Comparison of ENCODE assay signal across 8 cellular contexts in the genomic region with DNA sequence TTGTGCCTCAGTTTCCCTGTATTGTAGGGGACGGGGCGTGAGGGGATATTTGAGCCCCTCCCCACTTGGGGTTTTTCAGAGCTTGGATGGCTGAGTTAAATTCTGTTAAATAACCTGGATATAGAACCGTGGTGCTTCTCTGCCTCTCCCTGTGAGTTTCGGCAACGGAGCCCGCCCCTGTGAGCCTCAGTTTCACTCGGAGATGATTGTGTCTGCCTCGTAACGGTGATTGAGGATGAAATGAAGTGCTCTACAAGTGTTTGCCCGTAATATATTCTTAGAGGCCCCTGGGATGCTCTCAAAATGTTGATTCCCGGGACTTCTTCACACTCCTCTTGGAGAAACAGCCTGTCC. TPM values are rescaled to one million over a fixed set of nuclear protein-coding genes. Genes with fewer than 3 reads are reported as not detected.
A peak's percentile ranks its signal among the peaks of the same experiment; 100 is the strongest.
DNase-seq lines count a peak whose midpoint lies in the region; ATAC-seq, FAIRE-seq and TF ChIP-seq lines count a peak whose summit lies in the region.

No MANE protein-coding gene starts in this region.

- H3K79me2 ChIP-seq in PC-9 (ENCODE audit: low read depth) (peaks cover 37% of the 10 kb centered on the region), endothelial cell of umbilical vein (ENCODE audit: control insufficient read depth, insufficient read depth, low read length) (peaks cover 28% of the 10 kb centered on the region)

- peaks cover 38% of the 10 kb centered on the region; the same call in 1 of the 2 replicates for H3F3A ChIP-seq in PC-9 (ENCODE audit: insufficient read depth, low read depth)

- peak overlapping the region; percentile 92 for H3K4me3 Mint-ChIP-seq in osteocyte (ENCODE audit: unreplicated experiment)

- ATAC-seq in HG02852 (IDR thresholded peaks at IDR 0.05; ENCODE audit: unreplicated experiment) = no peak
- no peak for ATAC-seq in GM18520 (IDR thresholded peaks at IDR 0.05; ENCODE audit: unreplicated experiment)
- no peak for ATAC-seq in HG02571 (IDR thresholded peaks at IDR 0.05; ENCODE audit: unreplicated experiment)

- H3K9me1 ChIP-seq in endothelial cell of umbilical vein (replicated peaks; ENCODE audit: control insufficient read depth, extremely low read depth, insufficient read depth, low read length) = no peaks in the 10 kb centered on the region

- H3K4me1 ChIP-seq in PC-9 (replicated peaks; ENCODE audit: insufficient read depth) (0 out of 2 replicates have a peak, but pooled peaks cover 10% of the 10 kb centered on the region), endothelial cell of umbilical vein (ENCODE audit: control insufficient read depth, extremely low read depth, insufficient read depth, low read length) (peaks cover 30% of the 10 kb centered on the region)

- no peaks in the 10 kb centered on the region for H3K9me3 Mint-ChIP-seq in osteocyte (ENCODE audit: unreplicated experiment)

- no peaks in the 10 kb centered on the region for H3K9me2 ChIP-seq in PC-9 (ENCODE audit: insufficient read depth)

- peak overlapping the region; percentile 89 for H2AFZ ChIP-seq in PC-9
- no peak overlapping the region for H2AFZ ChIP-seq in endothelial cell of umbilical vein (ENCODE audit: low read depth, low read length)

- intact Hi-C loops in PC-9 (cut with micrococcal nuclease; ENCODE audit: unreplicated experiment) = no loop called here
- intact Hi-C loops in endothelial cell of umbilical vein (cut with micrococcal nuclease) = no loop called here

- no peaks in the 10 kb centered on the region for H4K20me1 ChIP-seq in PC-9 (ENCODE audit: insufficient read depth)
- no peaks in the 10 kb centered on the region for H4K20me1 ChIP-seq in endothelial cell of umbilical vein (replicated peaks; ENCODE audit: control insufficient read depth, extremely low read depth, insufficient read depth, low read length)

- H3K27ac ChIP-seq in PC-9 (peak overlapping the region; percentile 78), endothelial cell of umbilical vein (ENCODE audit: insufficient read depth, low read depth, low read length) (peak overlapping the region; percentile 84)

- H3K4me2 ChIP-seq in PC-9 = peak overlapping the region; percentile 98
- H3K4me2 ChIP-seq in endothelial cell of umbilical vein (ENCODE audit: insufficient read depth, low read length) = peak overlapping the region; percentile 91

- CTCF ChIA-PET in PC-9 (lab: Charles Lee) (interaction anchor here (0.6 to 1.1 kb wide), 6 partner anchors 13 to 429 kb away, joined by 3 to 10 read pairs (median 9); no protein-coding TSS in a partner anchor), endothelial cell of umbilical vein (lab: Charles Lee) (interaction anchor here (0.6 to 2.0 kb wide), 10 partner anchors 13 to 114 kb away, joined by 3 to 12 read pairs (median 5); a partner anchor contains a TSS)

- H3K27me3 Mint-ChIP-seq in osteocyte (ENCODE audit: unreplicated experiment) = no peaks in the 10 kb centered on the region

- no peaks in the 10 kb centered on the region for H3K27me3 ChIP-seq in GM06990 (replicated peaks; ENCODE audit: control insufficient read depth, insufficient read depth, low read length)
- no peaks in the 10 kb centered on the region for H3K27me3 ChIP-seq in PC-9 (ENCODE audit: insufficient read depth, low read depth)
- no peaks in the 10 kb centered on the region for H3K27me3 ChIP-seq in endothelial cell of umbilical vein (ENCODE audit: control insufficient read depth in 2 of 2, insufficient read depth in 2 of 2, low read length in 2 of 2)

- peak overlapping the region; percentile 99 for H3K4me3 ChIP-seq in GM06990 (replicated peaks; ENCODE audit: low read depth, low read length)
- peak overlapping the region; percentile 95 for H3K4me3 ChIP-seq in PC-9
- H3K4me3 ChIP-seq in endothelial cell of umbilical vein (replicated peaks in 1 of 3; ENCODE audit: insufficient read depth in 1 of 3, low read depth in 1 of 3, low read length in 3 of 3) = peak overlapping the region; percentile 56 to 90 (median 81)

- no peak for FAIRE-seq in endothelial cell of umbilical vein (lab: Jason Lieb, UNC)

- BruUV-seq in PC-9 (replicated peaks; lab: Mats Ljungman, UMichigan) (no TSS peak), endothelial cell of umbilical vein (replicated peaks; lab: Mats Ljungman, UMichigan) (TSS peak; percentile 50)

- no peaks in the 10 kb centered on the region for H3K9me3 ChIP-seq in PC-9 (ENCODE audit: insufficient read depth, low read depth)
- no peaks in the 10 kb centered on the region for H3K9me3 ChIP-seq in endothelial cell of umbilical vein (replicated peaks; ENCODE audit: control insufficient read depth, insufficient read depth, low read length)

- peaks cover 9% of the 10 kb centered on the region for H3K36me3 Mint-ChIP-seq in osteocyte (ENCODE audit: unreplicated experiment)

- TF ChIP-seq CTCF in GM06990 (IDR thresholded peaks at IDR 0.05; ENCODE audit: insufficient read depth, low read length, poor library complexity, severe bottlenecking) (no peak), PC-9 (conservative IDR thresholded peaks at IDR 0.05) (no peak), endothelial cell of umbilical vein (IDR thresholded peaks at IDR 0.05; ENCODE audit: extremely low read depth in 1 of 2, insufficient read depth in 1 of 2, low read depth in 1 of 2, low read length in 2 of 2) (no peak), osteocyte (IDR thresholded peaks at IDR 0.05) (no peak)

- H3K4me1 Mint-ChIP-seq in osteocyte (ENCODE audit: unreplicated experiment) = peaks cover 11% of the 10 kb centered on the region

- peaks cover 9% of the 10 kb centered on the region for H3K36me3 ChIP-seq in GM06990 (ENCODE audit: control insufficient read depth, insufficient read depth, low read length)
- 0 out of 2 replicates have a peak, but pooled peaks cover 5% of the 10 kb centered on the region for H3K36me3 ChIP-seq in PC-9 (ENCODE audit: low read depth)
- H3K36me3 ChIP-seq in endothelial cell of umbilical vein (ENCODE audit: control insufficient read depth in 2 of 2, extremely low read depth in 1 of 2, insufficient read depth in 2 of 2, low read length in 2 of 2) = no peaks in the 10 kb centered on the region

- DNase-seq in GM06990 (ENCODE audit: extremely low read depth, insufficient read length) (no peak), PC-9 (no peak), endothelial cell of umbilical vein (ENCODE audit: low read depth, low spot score) (no peak), osteocyte (ENCODE audit: extremely low spot score, unreplicated experiment) (no peak), NOMO-1 treated with dmso at 0.1 percent for 144 hours (lab: John Stamatoyannopoulos, UW; ENCODE audit: unreplicated experiment) (no peak)

- peak overlapping the region; percentile 92 for H3K27ac Mint-ChIP-seq in osteocyte (ENCODE audit: unreplicated experiment)

- dilution Hi-C loops in endothelial cell of umbilical vein (cut with MboI; ENCODE audit: extremely low pct_ligation_motif_present, low sequenced_read_pairs) = no loop called here

- POLR2A ChIA-PET in PC-9 (lab: Charles Lee; ENCODE audit: unreplicated experiment) (interaction anchor here (0.6 kb wide), 3 partner anchors 13 to 131 kb away, joined by 3 to 14 read pairs (median 8); no protein-coding TSS in a partner anchor), endothelial cell of umbilical vein (lab: Charles Lee) (interaction anchor here (0.6 to 1.8 kb wide), 3 partner anchors 13 to 36 kb away, joined by 3 to 9 read pairs (median 8); a partner anchor contains a TSS)

- peak overlapping the region; percentile 89 for H3K9ac ChIP-seq in endothelial cell of umbilical vein (replicated peaks; ENCODE audit: extremely low read depth, insufficient read depth, low read length)

- TF ChIP-seq POLR2A in endothelial cell of umbilical vein (IDR thresholded peaks at IDR 0.05; ENCODE audit: low read depth, low read length) = no peak

RNA-seq across cellular contexts. Expression of a gene that starts 0.5 kb away (rescaled TPM):
- total RNA-seq in PC-9 (2021) (97.0 and 101 TPM in 2 replicates), endothelial cell of umbilical vein (127 and 134 TPM in 2 replicates), osteocyte (66.5 and 70.6 TPM in 2 replicates)
- polyA plus RNA-seq in endothelial cell of umbilical vein = 186 and 236 TPM in 2 replicates
- polyA plus RNA-seq in endothelial cell of umbilical vein (2011; cell fraction: cytosol; rRNA removed) = 181 and 184 TPM in 2 replicates
- 119 and 122 TPM in 2 replicates for polyA plus RNA-seq in endothelial cell of umbilical vein (2011; cell fraction: nucleus; rRNA removed)
- 121 and 147 TPM in 2 replicates for polyA plus RNA-seq in endothelial cell of umbilical vein (2012)
- polyA minus RNA-seq in endothelial cell of umbilical vein = 136 and 138 TPM in 2 replicates
- polyA minus RNA-seq in endothelial cell of umbilical vein (2011; cell fraction: cytosol; rRNA and poly(A)+ RNA removed) = 54.0 TPM
- 24.3 and 32.2 TPM in 2 replicates for polyA minus RNA-seq in endothelial cell of umbilical vein (2011; cell fraction: nucleus; rRNA and poly(A)+ RNA removed)

RNA-seq across cellular contexts. Expression of a gene that starts 13.5 kb away (rescaled TPM):
- total RNA-seq in PC-9 (2021) (1,141 and 1,151 TPM in 2 replicates), endothelial cell of umbilical vein (1,218 and 1,221 TPM in 2 replicates), osteocyte (1,032 and 1,081 TPM in 2 replicates)
- 3,506 and 3,571 TPM in 2 replicates for polyA plus RNA-seq in endothelial cell of umbilical vein
- polyA plus RNA-seq in endothelial cell of umbilical vein (2011; cell fraction: cytosol; rRNA removed) = 2,771 and 2,866 TPM in 2 replicates
- polyA plus RNA-seq in endothelial cell of umbilical vein (2011; cell fraction: nucleus; rRNA removed) = 575 and 662 TPM in 2 replicates
- 2,341 and 2,861 TPM in 2 replicates for polyA plus RNA-seq in endothelial cell of umbilical vein (2012)
- polyA minus RNA-seq in endothelial cell of umbilical vein = 1,836 and 1,951 TPM in 2 replicates
- 681 TPM for polyA minus RNA-seq in endothelial cell of umbilical vein (2011; cell fraction: cytosol; rRNA and poly(A)+ RNA removed)
- 118 and 161 TPM in 2 replicates for polyA minus RNA-seq in endothelial cell of umbilical vein (2011; cell fraction: nucleus; rRNA and poly(A)+ RNA removed)

RNA-seq across cellular contexts. Expression of a gene that starts 14.8 kb away (rescaled TPM):
- total RNA-seq in PC-9 (2021) (231 and 320 TPM in 2 replicates), endothelial cell of umbilical vein (150 and 164 TPM in 2 replicates), osteocyte (242 and 253 TPM in 2 replicates)
- 173 and 204 TPM in 2 replicates for polyA plus RNA-seq in endothelial cell of umbilical vein
- 163 and 210 TPM in 2 replicates for polyA plus RNA-seq in endothelial cell of umbilical vein (2011; cell fraction: cytosol; rRNA removed)
- 103 and 121 TPM in 2 replicates for polyA plus RNA-seq in endothelial cell of umbilical vein (2011; cell fraction: nucleus; rRNA removed)
- polyA plus RNA-seq in endothelial cell of umbilical vein (2012) = 130 and 195 TPM in 2 replicates
- 59.0 and 80.1 TPM in 2 replicates for polyA minus RNA-seq in endothelial cell of umbilical vein
- 149 TPM for polyA minus RNA-seq in endothelial cell of umbilical vein (2011; cell fraction: cytosol; rRNA and poly(A)+ RNA removed)
- 20.7 and 32.2 TPM in 2 replicates for polyA minus RNA-seq in endothelial cell of umbilical vein (2011; cell fraction: nucleus; rRNA and poly(A)+ RNA removed)

RNA-seq across cellular contexts. Expression of a gene that starts 30.4 kb away (rescaled TPM):
- 44.8 and 64.3 TPM in 2 replicates for total RNA-seq in PC-9 (2021)
- 64.0 and 64.4 TPM in 2 replicates for total RNA-seq in endothelial cell of umbilical vein
- 90.9 and 115 TPM in 2 replicates for polyA plus RNA-seq in endothelial cell of umbilical vein
- 43.9 and 61.4 TPM in 2 replicates for polyA plus RNA-seq in endothelial cell of umbilical vein (2011; cell fraction: cytosol; rRNA removed)
- 123 and 146 TPM in 2 replicates for polyA plus RNA-seq in endothelial cell of umbilical vein (2011; cell fraction: nucleus; rRNA removed)
- polyA plus RNA-seq in endothelial cell of umbilical vein (2012) = 48.8 and 72.1 TPM in 2 replicates
- polyA minus RNA-seq in endothelial cell of umbilical vein = 6.2 and 12.6 TPM in 2 replicates
- polyA minus RNA-seq in endothelial cell of umbilical vein (2011; cell fraction: cytosol; rRNA and poly(A)+ RNA removed) = 21.3 TPM
- polyA minus RNA-seq in endothelial cell of umbilical vein (2011; cell fraction: nucleus; rRNA and poly(A)+ RNA removed) = 6.5 and 10.3 TPM in 2 replicates
- total RNA-seq in osteocyte = 55.7 and 59.4 TPM in 2 replicates

RNA-seq across cellular contexts. Expression of a gene that starts 36.3 kb away (rescaled TPM):
- total RNA-seq in PC-9 (2021) (12.9 and 14.6 TPM in 2 replicates), endothelial cell of umbilical vein (15.5 and 18.2 TPM in 2 replicates), osteocyte (17.6 and 18.3 TPM in 2 replicates)
- polyA plus RNA-seq in endothelial cell of umbilical vein = 9.9 and 13.4 TPM in 2 replicates
- polyA plus RNA-seq in endothelial cell of umbilical vein (2011; cell fraction: cytosol; rRNA removed) = 6.0 and 8.9 TPM in 2 replicates
- polyA plus RNA-seq in endothelial cell of umbilical vein (2011; cell fraction: nucleus; rRNA removed) = 17.1 and 19.4 TPM in 2 replicates
- polyA plus RNA-seq in endothelial cell of umbilical vein (2012) = 8.3 and 9.7 TPM in 2 replicates
- polyA minus RNA-seq in endothelial cell of umbilical vein = 8.3 and 11.7 TPM in 2 replicates
- 7.1 TPM for polyA minus RNA-seq in endothelial cell of umbilical vein (2011; cell fraction: cytosol; rRNA and poly(A)+ RNA removed)
- polyA minus RNA-seq in endothelial cell of umbilical vein (2011; cell fraction: nucleus; rRNA and poly(A)+ RNA removed) = 11.2 and 18.2 TPM in 2 replicates
